ENCODE assay signal across 2 cellular contexts in genomic region chr4:75513529-75514130, GRCh38.
TF ChIP-seq lines count a peak whose summit lies in the region.

No MANE protein-coding gene starts in this region.

TF ChIP-seq in SK-N-SH, 30 proteins besides CTCF, POLR2A, EP300 and RAD21 (continued from another document):
- TF ChIP-seq SIN3A (IDR thresholded peaks at IDR 0.05; ENCODE audit: borderline replicate concordance, low read depth, low read length), result no peak
- no peak for TF ChIP-seq PBX3 (IDR thresholded peaks at IDR 0.05)
- no peak for TF ChIP-seq RCOR1 (IDR thresholded peaks at IDR 0.05; ENCODE audit: low read length)
- TF ChIP-seq MEF2A (IDR thresholded peaks at IDR 0.05; ENCODE audit: borderline replicate concordance, low read depth), result no peak
- no peak for TF ChIP-seq MAX (IDR thresholded peaks at IDR 0.05; ENCODE audit: low read depth)
- TF ChIP-seq GABPA (IDR thresholded peaks at IDR 0.05; ENCODE audit: low read depth), result no peak

TF ChIP-seq in SK-N-SH treated with all-trans-retinoic acid at 6 μM for 48 hours, 23 proteins besides CTCF, POLR2A, EP300 and RAD21 (continued from another document):
- TF ChIP-seq TSHZ2 (CRISPR knock-in tag; IDR thresholded peaks at IDR 0.05), result no peak
- no peak for TF ChIP-seq BACH2 (CRISPR knock-in tag; IDR thresholded peaks at IDR 0.05; ENCODE audit: borderline replicate concordance)
- TF ChIP-seq TOX (CRISPR knock-in tag; IDR thresholded peaks at IDR 0.05; ENCODE audit: borderline replicate concordance), result no peak
- no peak for TF ChIP-seq POU6F1 (CRISPR knock-in tag; IDR thresholded peaks at IDR 0.05; ENCODE audit: borderline replicate concordance, low read depth)
TF ChIP-seq in SK-N-SH treated with all-trans-retinoic acid at 6 μM for 48 hours: peak in this region for 0.
